ENCODE assay signal across 8 cellular contexts in the genomic region with DNA sequence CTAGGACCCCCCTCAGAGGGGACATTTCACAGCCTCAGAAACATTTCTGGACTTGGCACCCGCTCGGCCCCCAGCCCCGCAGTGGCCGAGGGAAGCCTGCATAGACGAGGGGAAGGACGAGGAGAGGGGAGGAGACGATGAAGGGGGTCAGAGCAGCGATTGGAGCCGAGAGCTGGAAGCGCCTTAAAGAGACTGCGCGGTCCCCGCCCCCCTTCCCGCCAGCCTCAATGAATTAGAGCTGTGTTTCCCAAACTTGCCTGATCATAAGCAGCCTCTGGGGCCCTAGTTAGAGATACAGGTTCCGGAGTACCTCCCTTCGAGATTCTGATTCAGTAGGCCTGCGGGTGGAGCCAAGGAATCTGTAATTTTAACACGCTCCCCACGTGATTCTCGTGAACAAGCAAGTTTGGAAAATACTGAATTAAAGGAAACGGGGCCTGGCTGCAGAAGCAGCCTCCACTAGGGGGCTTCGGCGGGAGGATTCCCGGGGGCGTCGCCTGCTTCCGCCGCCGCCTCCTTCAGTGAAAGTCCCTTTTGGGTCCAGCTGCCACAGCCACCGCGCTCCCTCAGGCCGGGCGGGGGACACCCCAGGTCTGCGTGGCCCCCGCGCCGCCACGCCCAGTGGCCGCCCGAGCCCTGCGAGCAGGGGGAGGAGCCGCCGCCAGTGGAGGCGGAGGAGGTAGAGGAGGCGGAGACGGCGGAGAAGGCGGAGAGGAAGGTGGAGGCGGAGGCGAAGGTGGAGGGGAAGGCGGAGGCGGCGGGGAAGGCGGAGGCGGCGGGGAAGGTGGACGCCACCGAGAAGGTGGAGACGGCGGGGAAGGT. TPM values are rescaled to one million over a fixed set of nuclear protein-coding genes. Genes with fewer than 3 reads are reported as not detected.
DNase-seq lines count a peak whose midpoint lies in the region; ATAC-seq, FAIRE-seq and TF ChIP-seq lines count a peak whose summit lies in the region.

A gene (plus strand): TSS at position 651 of the 822 bp plus-strand sequence. CDS start 824 bp downstream, outside the sequence.

- H3K9me3 ChIP-seq in astrocyte (ENCODE audit: insufficient read depth, low read depth, low read length), result no peaks in the 10 kb centered on the region

- peak within 1 kb of the TSS; percentile 55 for H3K4me3 ChIP-seq in astrocyte (ENCODE audit: insufficient read depth, low read depth, low read length)

- H3K4me2 ChIP-seq in astrocyte (ENCODE audit: low read length), result peak within 1 kb of the TSS; percentile 85

- H3K9ac ChIP-seq in astrocyte (ENCODE audit: low read length), result peak within 1 kb of the TSS; percentile 64

- no peaks in the 10 kb centered on the region for H4K20me1 ChIP-seq in astrocyte (ENCODE audit: insufficient read depth, low read length)

- no peaks in the 10 kb centered on the region for H3K27me3 Mint-ChIP-seq in astrocyte (ENCODE audit: low read depth, unreplicated experiment)

- FAIRE-seq in astrocyte (lab: Jason Lieb, UNC), result no peak

- DNase-seq in NCI-H146 (lab: John Stamatoyannopoulos, UW) (peak; percentile 88), T-helper 22 cell (ENCODE audit: low read depth) (peak; percentile 75), astrocyte (ENCODE audit: low read depth) (peak; percentile 73), hippocampal formation (lab: John Stamatoyannopoulos, UW) (peak; percentile 56 to 78), retina (peak; percentile 91), NCI-H187 treated with DMSO at 0.1 percent for 48 hours (lab: John Stamatoyannopoulos, UW) (no peak)

- H3K27ac Mint-ChIP-seq in astrocyte (ENCODE audit: unreplicated experiment), result peak within 1 kb of the TSS; percentile 18

- H3K9me3 Mint-ChIP-seq in astrocyte (ENCODE audit: unreplicated experiment), result no peaks in the 10 kb centered on the region

- peaks cover 8% of the 10 kb centered on the region for H3K79me2 ChIP-seq in astrocyte (ENCODE audit: insufficient read depth, low read length)

- no peaks in the 10 kb centered on the region for H3K27me3 ChIP-seq in astrocyte (ENCODE audit: insufficient read depth, low read length)

- peaks cover 2% of the 10 kb centered on the region for H3K4me1 Mint-ChIP-seq in astrocyte (ENCODE audit: low read depth, unreplicated experiment)

- peak within 1 kb of the TSS; percentile 83 for H3K4me3 Mint-ChIP-seq in astrocyte (ENCODE audit: unreplicated experiment)

- peak within 1 kb of the TSS; percentile 80 for H2AFZ ChIP-seq in astrocyte (ENCODE audit: low read depth, low read length)

- no peaks in the 10 kb centered on the region for H3K36me3 Mint-ChIP-seq in astrocyte (ENCODE audit: low read depth, unreplicated experiment)

- H3K4me1 ChIP-seq in astrocyte (ENCODE audit: insufficient read depth, low read length), result peaks cover 3% of the 10 kb centered on the region

- peak within 1 kb of the TSS; percentile 58 for H3K27ac ChIP-seq in astrocyte (ENCODE audit: low read depth, low read length)

- ATAC-seq in GM18498 (IDR thresholded peaks at IDR 0.05; ENCODE audit: unreplicated experiment) (peak; percentile 96), HG02884 (IDR thresholded peaks at IDR 0.05; ENCODE audit: unreplicated experiment) (peak; percentile 79)

- no peaks in the 10 kb centered on the region for H3K36me3 ChIP-seq in astrocyte (ENCODE audit: insufficient read depth, low read length)

- TF ChIP-seq CTCF in astrocyte (IDR thresholded peaks at IDR 0.05; ENCODE audit: insufficient read depth, low read depth, low read length), result peak; percentile 32

RNA-seq across cellular contexts. Expression of the gene that starts here (rescaled TPM):
- total RNA-seq in astrocyte, result 2.7 and 3.1 TPM in 2 replicates
